In the genomic region with DNA sequence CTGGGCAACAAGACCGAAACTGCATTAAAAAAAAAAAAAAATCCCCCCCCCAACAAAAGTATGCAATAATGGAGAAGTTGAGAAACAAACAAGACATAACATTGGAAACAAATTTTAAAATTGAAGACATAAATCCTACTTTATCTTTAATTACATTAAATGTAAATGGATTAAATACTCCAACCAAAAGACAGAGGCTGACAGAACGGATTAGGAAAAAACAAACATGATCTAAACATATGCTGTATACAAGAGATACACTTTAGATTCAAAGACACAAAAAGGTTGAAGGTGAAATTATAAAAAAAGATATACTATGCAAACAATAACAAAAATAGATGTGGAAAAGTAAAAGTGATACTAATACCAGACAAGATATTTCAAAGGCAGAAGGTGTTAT, we compare ENCODE assay signal across 7 cellular contexts.
"Had no signal": no experiment of that assay in that cellular context is flagged by ENCODE, and none has a peak within 500 bp of the region (broad histone marks: within the 10 kb centered on the region; RNA-seq: fewer than 3 reads in every experiment).

No MANE protein-coding gene starts in this region.

- H3K27me3 Mint-ChIP-seq: IgD-negative memory B cell had no signal

- FAIRE-seq: H1, H54, HepG2 had no signal

- H3K36me3 Mint-ChIP-seq: IgD-negative memory B cell had no signal

- H3K4me3 Mint-ChIP-seq: GM23338, H9, IgD-negative memory B cell had no signal

- ATAC-seq: GM23338, HepG2 had no signal

- H3K4me1 Mint-ChIP-seq: GM23338, IgD-negative memory B cell had no signal

- DNase-seq: H9, HCEC 1CT had no signal

- H3K27ac Mint-ChIP-seq: GM23338, H9, IgD-negative memory B cell had no signal
